ENCODE assay signal across 2 cellular contexts in genomic region chr22:44186121-44186510, GRCh38.
TF ChIP-seq lines count a peak whose summit lies in the region.

No MANE protein-coding gene starts in this region.

TF ChIP-seq in A549, 52 proteins besides CTCF, POLR2A, EP300 and RAD21 (continued from another document):
- no peak for TF ChIP-seq ESRRA (IDR thresholded peaks at IDR 0.05; ENCODE audit: borderline replicate concordance, low read length)
- no peak for TF ChIP-seq RARB (CRISPR knock-in tag; IDR thresholded peaks at IDR 0.05)
- TF ChIP-seq TP53 (CRISPR knock-in tag; IDR thresholded peaks at IDR 0.05), result no peak
- TF ChIP-seq JUNB (IDR thresholded peaks at IDR 0.05), result no peak
- TF ChIP-seq RCOR1 (IDR thresholded peaks at IDR 0.05; ENCODE audit: low read depth, low read length), result no peak
- TF ChIP-seq RNF2 (IDR thresholded peaks at IDR 0.05; ENCODE audit: borderline replicate concordance, low read depth), result no peak

TF ChIP-seq in H1, 55 proteins besides CTCF, POLR2A, EP300 and RAD21 (continued from another document):
- TF ChIP-seq TAF1 (IDR thresholded peaks at IDR 0.05; ENCODE audit: low read depth, low read length) (no peak), SIX5 (IDR thresholded peaks at IDR 0.05; ENCODE audit: low read depth, low read length) (no peak), PHF8 (conservative IDR thresholded peaks at IDR 0.05; ENCODE audit: low read depth, low read length) (no peak), SIN3A (conservative IDR thresholded peaks at IDR 0.05 in 1 of 2, IDR thresholded peaks at IDR 0.05 in 1 of 2; ENCODE audit: low read depth in 1 of 2, low read length in 2 of 2) (no peak), TEAD4 (IDR thresholded peaks at IDR 0.05; ENCODE audit: low read depth, low read length) (no peak), ZNF274 (IDR thresholded peaks at IDR 0.05; ENCODE audit: borderline replicate concordance, extremely low read depth, low read length) (no peak), BRCA1 (IDR thresholded peaks at IDR 0.05; ENCODE audit: low read depth, low read length) (no peak)
